Comparison of ENCODE assay signal across 1 cellular context in genomic region chr22:19504900-19505734, GRCh38.
A peak's percentile ranks its signal among the peaks of the same experiment; 100 is the strongest.
TF ChIP-seq lines count a peak whose summit lies in the region.

No MANE protein-coding gene starts in this region.

TF ChIP-seq in K562, 482 proteins besides CTCF, POLR2A, EP300 and RAD21 (continued from another document and continues in another):
- TF ChIP-seq ZNF318 (IDR thresholded peaks at IDR 0.05; ENCODE audit: borderline replicate concordance in 1 of 2, low read depth in 1 of 2) (no peak), PURB (CRISPR knock-in tag; IDR thresholded peaks at IDR 0.05; ENCODE audit: low read depth) (peak; percentile 61; the same call in 1 of the 2 replicates), TCF7 (IDR thresholded peaks at IDR 0.05; ENCODE audit: borderline replicate concordance) (no peak), ZNF23 (CRISPR knock-in tag; IDR thresholded peaks at IDR 0.05) (no peak), COPS2 (conservative IDR thresholded peaks at IDR 0.05) (no peak), BACH1 (tag; IDR thresholded peaks at IDR 0.05) (no peak), ZNF316 (IDR thresholded peaks at IDR 0.05) (no peak), ZNF282 (CRISPR knock-in tag; IDR thresholded peaks at IDR 0.05) (0 out of 2 replicates have a peak, but pooled peaks have one; percentile 8), ZC3H8 (IDR thresholded peaks at IDR 0.05) (no peak), BRF2 (IDR thresholded peaks at IDR 0.05; ENCODE audit: borderline replicate concordance, insufficient read depth, insufficient read length) (no peak), NFE2L1 (tag; IDR thresholded peaks at IDR 0.05; ENCODE audit: borderline replicate concordance, low read depth) (no peak), POLR2AphosphoS2 (IDR thresholded peaks at IDR 0.05; ENCODE audit: low read length) (peak; percentile 67; the same call in 1 of the 2 replicates), ZBTB43 (CRISPR knock-in tag; IDR thresholded peaks at IDR 0.05) (no peak), PML (IDR thresholded peaks at IDR 0.05; ENCODE audit: low read length) (0 out of 2 replicates have a peak, but pooled peaks have one; percentile 31), ATF2 (CRISPR knock-in tag; IDR thresholded peaks at IDR 0.05) (0 out of 2 replicates have a peak, but pooled peaks have one; percentile 4), ZKSCAN8 (CRISPR knock-in tag; IDR thresholded peaks at IDR 0.05) (no peak), ATF3 (IDR thresholded peaks at IDR 0.05) (no peak), ATF3 (CRISPR knock-in tag; conservative IDR thresholded peaks at IDR 0.05) (0 out of 2 replicates have a peak, but pooled peaks have one; percentile 48), KDM2B (CRISPR knock-in tag; IDR thresholded peaks at IDR 0.05) (no peak), HNRNPH1 (optimal IDR thresholded peaks at IDR 0.05; ENCODE audit: low read depth, low read length) (no peak), ARID3B (CRISPR knock-in tag; IDR thresholded peaks at IDR 0.05; ENCODE audit: borderline replicate concordance) (no peak), PHB (CRISPR knock-in tag; IDR thresholded peaks at IDR 0.05) (no peak), BRCA1 (IDR thresholded peaks at IDR 0.05) (no peak), BRCA1 (CRISPR knock-in tag; IDR thresholded peaks at IDR 0.05) (no peak), THAP7 (CRISPR knock-in tag; IDR thresholded peaks at IDR 0.05) (no peak), RFX7 (CRISPR knock-in tag; IDR thresholded peaks at IDR 0.05) (no peak), MAFG (tag; conservative IDR thresholded peaks at IDR 0.05) (no peak), NR2C2 (CRISPR knock-in tag; IDR thresholded peaks at IDR 0.05) (no peak), NR2C2 (tag; IDR thresholded peaks at IDR 0.05) (no peak), E2F4 (CRISPR knock-in tag; IDR thresholded peaks at IDR 0.05; ENCODE audit: low read depth) (0 out of 2 replicates have a peak, but pooled peaks have one; percentile 57), STAT6 (CRISPR knock-in tag; IDR thresholded peaks at IDR 0.05) (0 out of 2 replicates have a peak, but pooled peaks have one; percentile 52), RCOR1 (IDR thresholded peaks at IDR 0.05; ENCODE audit: borderline replicate concordance in 1 of 2, low read depth in 2 of 2, low read length in 2 of 2) (no peak), ZNF57 (CRISPR knock-in tag; IDR thresholded peaks at IDR 0.05) (no peak), RNF2 (IDR thresholded peaks at IDR 0.05) (no peak), MYNN (IDR thresholded peaks at IDR 0.05) (no peak; the same call in 1 of the 2 replicates), MYNN (CRISPR knock-in tag; IDR thresholded peaks at IDR 0.05) (no peak), FOXP4 (CRISPR knock-in tag; IDR thresholded peaks at IDR 0.05; ENCODE audit: borderline replicate concordance) (no peak), ZNF3 (CRISPR knock-in tag; IDR thresholded peaks at IDR 0.05) (no peak)
